In genomic region chr12:4881665-4882064, GRCh38 we compare ENCODE assay signal across 7 cellular contexts. TPM values are rescaled to one million over a fixed set of nuclear protein-coding genes. Genes with fewer than 3 reads are reported as not detected.
"Had no signal": no experiment of that assay in that cellular context is flagged by ENCODE, and none has a peak within 500 bp of the region (broad histone marks: within the 10 kb centered on the region; RNA-seq: fewer than 3 reads in every experiment).

No MANE protein-coding gene starts in this region.

- H3K36me3 ChIP-seq: pancreas, transverse colon had no signal

- H3K4me1 ChIP-seq: pancreas, transverse colon had no signal

- H3K9me3 ChIP-seq: pancreas, transverse colon had no signal

- H3K4me3 ChIP-seq: pancreas, smooth muscle cell, transverse colon had no signal

- DNase-seq: pancreas, T-helper 17 cell, transverse colon had no signal

RNA-seq across cellular contexts. Expression of gene KCNA1, which starts 28.0 kb away (rescaled TPM):
- total RNA-seq: glomerular endothelial cell, left lobe of liver, pancreas, smooth muscle cell, T-helper 17 cell had no signal
- polyA plus RNA-seq: esophagus, smooth muscle cell had no signal
